In the genomic region with DNA sequence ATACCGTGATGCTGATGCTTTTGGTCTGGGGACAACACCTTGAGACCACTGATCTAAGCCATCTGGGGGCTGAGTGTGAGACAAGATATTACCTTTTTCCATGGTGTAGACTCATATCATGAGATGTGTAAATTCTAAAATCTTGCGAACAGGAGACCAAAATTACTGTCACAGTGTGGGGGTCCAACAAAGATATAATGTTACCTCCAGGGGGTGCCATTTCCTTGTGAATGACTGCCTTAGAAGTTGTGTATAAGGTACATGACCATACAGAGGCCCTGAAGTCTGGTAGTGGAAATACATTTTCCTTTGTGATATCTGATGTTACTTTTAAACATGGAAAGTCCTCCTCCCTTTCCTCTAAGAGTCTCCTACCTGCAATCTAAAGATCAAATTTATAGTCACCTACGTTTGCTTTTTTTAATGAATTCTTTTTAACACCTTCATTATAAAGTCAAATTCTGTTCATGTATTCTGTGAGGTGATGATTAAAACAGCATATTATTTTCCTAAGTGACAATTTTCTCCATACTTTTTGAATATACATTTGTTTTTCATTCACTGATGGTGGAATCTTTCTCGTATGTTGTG, we compare ENCODE assay signal across 8 cellular contexts.
DNase-seq lines count a peak whose midpoint lies in the region; ATAC-seq, FAIRE-seq and TF ChIP-seq lines count a peak whose summit lies in the region.

No MANE protein-coding gene starts in this region.

- no peaks in the 10 kb centered on the region for H3K9me3 Mint-ChIP-seq in activated T-helper 1 cell treated with anti-CD3 and anti-CD28 coated beads, Interleukin-12 subunit alpha, Interleukin-12 subunit beta, Interleukin-2, Interleukin-4 antibody, amounts not matched to agents 30 ng/mL and 10 ng/mL and 1 ng/mL, durations not matched to agents 14 hours and 24 hours and 36 hours
- no peaks in the 10 kb centered on the region for H3K9me3 Mint-ChIP-seq in natural killer cell treated with Interleukin-12 subunit alpha and Interleukin-12 subunit beta and Interleukin-15 and Interleukin-18, amount 100 ng/mL, for 72 hours

- H3K4me1 Mint-ChIP-seq in activated T-helper 1 cell treated with anti-CD3 and anti-CD28 coated beads, Interleukin-12 subunit alpha, Interleukin-12 subunit beta, Interleukin-2, Interleukin-4 antibody, amounts not matched to agents 30 ng/mL and 10 ng/mL and 1 ng/mL, durations not matched to agents 14 hours and 24 hours and 36 hours (ENCODE audit: low read depth), result no peaks in the 10 kb centered on the region
- H3K4me1 Mint-ChIP-seq in natural killer cell treated with Interleukin-12 subunit alpha and Interleukin-12 subunit beta and Interleukin-15 and Interleukin-18, amount 100 ng/mL, for 72 hours (ENCODE audit: low read depth in 2 of 2), result no peaks in the 10 kb centered on the region

- DNase-seq in GM06990 (ENCODE audit: extremely low read depth, insufficient read length), result peak; percentile 1
- DNase-seq in HCEC 1CT, result peak; percentile 2
- DNase-seq in NCI-H460 (ENCODE audit: extremely low read depth, low read depth), result peak; percentile 48
- DNase-seq in mammary epithelial cell, result peak; percentile 43
- DNase-seq in activated T-helper 1 cell treated with anti-CD3 and anti-CD28 coated beads, Interleukin-12 subunit alpha, Interleukin-12 subunit beta, Interleukin-2, Interleukin-4 antibody, amounts not matched to agents 30 ng/mL and 10 ng/mL and 1 ng/mL, durations not matched to agents 14 hours and 24 hours and 36 hours (ENCODE audit: low spot score), result no peak
- no peak for DNase-seq in natural killer cell treated with Interleukin-12 subunit alpha and Interleukin-12 subunit beta and Interleukin-15 and Interleukin-18, amount 100 ng/mL, for 72 hours (ENCODE audit: low spot score)
- DNase-seq in frontal cortex (ENCODE audit: low spot score in 2 of 2), result no peak

- WGBS in mammary epithelial cell (ENCODE audit: low coverage, missing lambda C conversion rate), result 88% methylated on average over 4 of the region's 4 CpGs
- 83% methylated on average over 4 of the region's 4 CpGs for WGBS in liver

- H3K27ac ChIP-seq in mammary epithelial cell (ENCODE audit: insufficient read depth, low read depth, low read length) (no peak overlapping the region), liver (ENCODE audit: low read depth in 1 of 2, low read length in 2 of 2) (no peak overlapping the region)

- no TSS peak for BruUV-seq in mammary epithelial cell (replicated peaks; lab: Mats Ljungman, UMichigan)

- H3K4me2 ChIP-seq in mammary epithelial cell (ENCODE audit: insufficient read depth, low read depth, low read length), result no peak overlapping the region

- intact Hi-C loops in mammary epithelial cell (cut with micrococcal nuclease), result loop anchor here (1.0 to 10.0 kb wide), 7 partner anchors 129 to 1791 kb away; no protein-coding TSS in a partner anchor
- intact Hi-C loops in activated T-helper 1 cell treated with anti-CD3 and anti-CD28 coated beads, Interleukin-12 subunit alpha, Interleukin-12 subunit beta, Interleukin-2, Interleukin-4 antibody, amounts not matched to agents 30 ng/mL and 10 ng/mL and 1 ng/mL, durations not matched to agents 14 hours and 24 hours and 36 hours (cut with micrococcal nuclease), result loop anchor here (1.0 to 2.0 kb wide), 2 partner anchors 1226 to 1233 kb away; no protein-coding TSS in a partner anchor

- in situ Hi-C loops in mammary epithelial cell (cut with MboI; ENCODE audit: low sequenced_read_pairs in 2 of 2), result loop anchor here (5.0 to 25.0 kb wide), 3 partner anchors 146 to 1231 kb away; no protein-coding TSS in a partner anchor

- H2AFZ ChIP-seq in mammary epithelial cell (ENCODE audit: low read depth, low read length), result no peak overlapping the region

- TF ChIP-seq RAD21 in liver (IDR thresholded peaks at IDR 0.05), result peak; percentile 96 to 98

- H3K27me3 Mint-ChIP-seq in activated T-helper 1 cell treated with anti-CD3 and anti-CD28 coated beads, Interleukin-12 subunit alpha, Interleukin-12 subunit beta, Interleukin-2, Interleukin-4 antibody, amounts not matched to agents 30 ng/mL and 10 ng/mL and 1 ng/mL, durations not matched to agents 14 hours and 24 hours and 36 hours (ENCODE audit: insufficient read depth), result peaks cover 2% of the 10 kb centered on the region
- H3K27me3 Mint-ChIP-seq in natural killer cell treated with Interleukin-12 subunit alpha and Interleukin-12 subunit beta and Interleukin-15 and Interleukin-18, amount 100 ng/mL, for 72 hours, result no peaks in the 10 kb centered on the region

- H3K4me3 ChIP-seq in GM06990 (replicated peaks; ENCODE audit: low read depth, low read length) (no peak overlapping the region), mammary epithelial cell (replicated peaks in 1 of 3; ENCODE audit: insufficient read depth in 1 of 3, low read depth in 2 of 3, low read length in 3 of 3) (no peak overlapping the region), liver (ENCODE audit: low read depth in 1 of 3, low read length in 3 of 3) (no peak overlapping the region)

- dilution Hi-C loops in mammary epithelial cell (cut with HindIII; ENCODE audit: low sequenced_read_pairs), result no loop called here

- H3K9ac ChIP-seq in mammary epithelial cell (ENCODE audit: insufficient read depth, low read length), result no peak overlapping the region
- H3K9ac ChIP-seq in liver (ENCODE audit: low read depth in 1 of 2, low read length in 2 of 2), result no peak overlapping the region

- H3K9me3 ChIP-seq in mammary epithelial cell (replicated peaks; ENCODE audit: insufficient read depth, low read length), result no peaks in the 10 kb centered on the region
- no peaks in the 10 kb centered on the region for H3K9me3 ChIP-seq in liver (ENCODE audit: control insufficient read depth in 4 of 4, low read length in 3 of 4)

- peaks cover 3% of the 10 kb centered on the region for H3K4me1 ChIP-seq in mammary epithelial cell (ENCODE audit: insufficient read depth, low read length)
- H3K4me1 ChIP-seq in liver (ENCODE audit: control insufficient read depth in 4 of 4, insufficient read depth in 4 of 4, low read length in 3 of 4), result peaks cover 0 to 3% (median 1%) of the 10 kb centered on the region in 4 donors

- no peaks in the 10 kb centered on the region for H4K20me1 ChIP-seq in mammary epithelial cell (ENCODE audit: insufficient read depth, low read length)

- no peak overlapping the region for H3K4me3 Mint-ChIP-seq in activated T-helper 1 cell treated with anti-CD3 and anti-CD28 coated beads, Interleukin-12 subunit alpha, Interleukin-12 subunit beta, Interleukin-2, Interleukin-4 antibody, amounts not matched to agents 30 ng/mL and 10 ng/mL and 1 ng/mL, durations not matched to agents 14 hours and 24 hours and 36 hours
- H3K4me3 Mint-ChIP-seq in natural killer cell treated with Interleukin-12 subunit alpha and Interleukin-12 subunit beta and Interleukin-15 and Interleukin-18, amount 100 ng/mL, for 72 hours, result no peak overlapping the region

- no peak overlapping the region for H3K27ac Mint-ChIP-seq in activated T-helper 1 cell treated with anti-CD3 and anti-CD28 coated beads, Interleukin-12 subunit alpha, Interleukin-12 subunit beta, Interleukin-2, Interleukin-4 antibody, amounts not matched to agents 30 ng/mL and 10 ng/mL and 1 ng/mL, durations not matched to agents 14 hours and 24 hours and 36 hours
- no peak overlapping the region for H3K27ac Mint-ChIP-seq in natural killer cell treated with Interleukin-12 subunit alpha and Interleukin-12 subunit beta and Interleukin-15 and Interleukin-18, amount 100 ng/mL, for 72 hours

- H3K36me3 Mint-ChIP-seq in activated T-helper 1 cell treated with anti-CD3 and anti-CD28 coated beads, Interleukin-12 subunit alpha, Interleukin-12 subunit beta, Interleukin-2, Interleukin-4 antibody, amounts not matched to agents 30 ng/mL and 10 ng/mL and 1 ng/mL, durations not matched to agents 14 hours and 24 hours and 36 hours (ENCODE audit: low read depth), result no peaks in the 10 kb centered on the region
- no peaks in the 10 kb centered on the region for H3K36me3 Mint-ChIP-seq in natural killer cell treated with Interleukin-12 subunit alpha and Interleukin-12 subunit beta and Interleukin-15 and Interleukin-18, amount 100 ng/mL, for 72 hours

- H3K36me3 ChIP-seq in GM06990 (ENCODE audit: control insufficient read depth, insufficient read depth, low read length) (no peaks in the 10 kb centered on the region), mammary epithelial cell (ENCODE audit: insufficient read depth, low read length) (no peaks in the 10 kb centered on the region), liver (ENCODE audit: control insufficient read depth in 4 of 4, insufficient read depth in 3 of 4, low read depth in 1 of 4, low read length in 3 of 4) (no peaks in the 10 kb centered on the region)

- TF ChIP-seq CTCF in GM06990 (IDR thresholded peaks at IDR 0.05; ENCODE audit: insufficient read depth, low read length, poor library complexity, severe bottlenecking) (peak; percentile 47), mammary epithelial cell (conservative IDR thresholded peaks at IDR 0.05 in 1 of 2, IDR thresholded peaks at IDR 0.05 in 1 of 2; ENCODE audit: extremely low read depth in 1 of 2, insufficient read depth in 1 of 2, low read depth in 1 of 2, low read length in 2 of 2) (peak; percentile 56), liver (IDR thresholded peaks at IDR 0.05; ENCODE audit: low read depth, low read length, missing input control) (peak; percentile 71)

- CTCF ChIA-PET in mammary epithelial cell (lab: Charles Lee; ENCODE audit: low non-redundant PET), result interaction anchor here (0.7 kb wide), 1 partner anchor 703 kb away, joined by 3 read pairs; no protein-coding TSS in a partner anchor

- no peak for FAIRE-seq in frontal cortex (lab: Jason Lieb, UNC)

- no peaks in the 10 kb centered on the region for H3K79me2 ChIP-seq in mammary epithelial cell (ENCODE audit: insufficient read depth, low read length)

- no peak for ATAC-seq in natural killer cell treated with Interleukin-12 subunit alpha and Interleukin-12 subunit beta and Interleukin-15 and Interleukin-18, amount 100 ng/mL, for 72 hours

- H3K27me3 ChIP-seq in GM06990 (replicated peaks; ENCODE audit: control insufficient read depth, insufficient read depth, low read length) (no peaks in the 10 kb centered on the region), mammary epithelial cell (ENCODE audit: insufficient read depth, low read length) (no peaks in the 10 kb centered on the region), liver (ENCODE audit: control insufficient read depth in 4 of 4, insufficient read depth in 4 of 4, low read length in 3 of 4) (no peaks in the 10 kb centered on the region)

TF ChIP-seq in liver, 16 proteins besides CTCF, POLR2A, EP300 and RAD21 (continues in another document):
- TF ChIP-seq FOXA1 (IDR thresholded peaks at IDR 0.05) (no peak), NR2F2 (IDR thresholded peaks at IDR 0.05) (no peak), TAF1 (conservative IDR thresholded peaks at IDR 0.05) (no peak), YY1 (IDR thresholded peaks at IDR 0.05) (no peak), HNF4A (conservative IDR thresholded peaks at IDR 0.05) (no peak), EGR1 (IDR thresholded peaks at IDR 0.05; ENCODE audit: low read depth in 2 of 2) (no peak)

Comparison
In these comparisons a context has a peak if more than half of its experiments do, and no peak if none do; other contexts are left out.
1. DNase-seq: peak in GM06990 (single experiment), HCEC 1CT (single experiment), NCI-H460 (single experiment) and mammary epithelial cell (single experiment); none in activated T-helper 1 cell treated with anti-CD3 and anti-CD28 coated beads, Interleukin-12 subunit alpha, Interleukin-12 subunit beta, Interleukin-2, Interleukin-4 antibody, amounts not matched to agents 30 ng/mL and 10 ng/mL and 1 ng/mL, durations not matched to agents 14 hours and 24 hours and 36 hours (single experiment), natural killer cell treated with Interleukin-12 subunit alpha and Interleukin-12 subunit beta and Interleukin-15 and Interleukin-18, amount 100 ng/mL, for 72 hours (single experiment) and frontal cortex (0 of 2).
2. Peak in every context shown above with its lines, with median percentiles within 50 percentile points of each other: CTCF ChIP-seq.